ENCODE assay signal across 1 cellular context in genomic region chr1:168621356-168621755, GRCh38.
TF ChIP-seq lines count a peak whose summit lies in the region.

No MANE protein-coding gene starts in this region.

TF ChIP-seq in SK-N-SH, 30 proteins besides CTCF, POLR2A, EP300 and RAD21 (continued from another document):
- TF ChIP-seq, protein P1, sequence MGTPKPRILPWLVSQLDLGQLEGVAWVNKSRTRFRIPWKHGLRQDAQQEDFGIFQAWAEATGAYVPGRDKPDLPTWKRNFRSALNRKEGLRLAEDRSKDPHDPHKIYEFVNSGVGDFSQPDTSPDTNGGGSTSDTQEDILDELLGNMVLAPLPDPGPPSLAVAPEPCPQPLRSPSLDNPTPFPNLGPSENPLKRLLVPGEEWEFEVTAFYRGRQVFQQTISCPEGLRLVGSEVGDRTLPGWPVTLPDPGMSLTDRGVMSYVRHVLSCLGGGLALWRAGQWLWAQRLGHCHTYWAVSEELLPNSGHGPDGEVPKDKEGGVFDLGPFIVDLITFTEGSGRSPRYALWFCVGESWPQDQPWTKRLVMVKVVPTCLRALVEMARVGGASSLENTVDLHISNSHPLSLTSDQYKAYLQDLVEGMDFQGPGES (IDR thresholded peaks at IDR 0.05; ENCODE audit: low read depth, low read length): no peak
- TF ChIP-seq TCF12 (IDR thresholded peaks at IDR 0.05) (peak; percentile 70), REST (IDR thresholded peaks at IDR 0.05; ENCODE audit: low read depth, low read length) (peak; percentile 10; the same call in 1 of the 2 replicates), RFX5 (IDR thresholded peaks at IDR 0.05; ENCODE audit: low read length) (no peak)
